ENCODE assay signal across 8 cellular contexts in genomic region chr2:130391872-130392670, GRCh38. TPM values are rescaled to one million over a fixed set of nuclear protein-coding genes. Genes with fewer than 3 reads are reported as not detected.
DNase-seq lines count a peak whose midpoint lies in the region; ATAC-seq and TF ChIP-seq lines count a peak whose summit lies in the region.

No MANE protein-coding gene starts in this region.

- H3K27ac Mint-ChIP-seq in activated CD4-positive, alpha-beta T cell treated with anti-CD3 and anti-CD28 coated beads for 36 hours, result peak overlapping the region; percentile 58

- H3K4me1 ChIP-seq in SJCRH30 (no peaks in the 10 kb centered on the region), esophagus (ENCODE audit: control insufficient read depth in 2 of 2, insufficient read depth in 2 of 2, low read length in 1 of 2) (peaks cover 0 to 4% of the 10 kb centered on the region in 2 donors)

- no peaks in the 10 kb centered on the region for H3K36me3 ChIP-seq in SJCRH30
- H3K36me3 ChIP-seq in esophagus (ENCODE audit: control insufficient read depth in 2 of 2, insufficient read depth in 2 of 2, low read length in 1 of 2), result no peaks in the 10 kb centered on the region
- H3K36me3 ChIP-seq in neural cell (ENCODE audit: insufficient read depth, low read length), result no peaks in the 10 kb centered on the region

- peak overlapping the region; percentile 53 for H2AFZ ChIP-seq in neural cell (ENCODE audit: low read depth, low read length)

- WGBS in esophagus, 2 donors, result 24 to 26% methylated on average over 17 of the region's 17 CpGs

- DNase-seq in activated CD4-positive, alpha-beta T cell treated with anti-CD3 and anti-CD28 coated beads for 36 hours, result peak; percentile 58
- no peak for DNase-seq in activated CD4-positive, alpha-beta T cell treated with anti-CD3 and anti-CD28 coated beads, Interleukin-2, amount 50 U/mL, for 4 hours
- DNase-seq in SJCRH30 (peak; percentile 35 to 58), NOMO-1 treated with DMSO at 0.1 percent for 48 hours (lab: John Stamatoyannopoulos, UW; ENCODE audit: unreplicated experiment) (no peak), SKM-1 (lab: John Stamatoyannopoulos, UW; ENCODE audit: unreplicated experiment) (no peak)

- H3K27me3 ChIP-seq in SJCRH30 (no peaks in the 10 kb centered on the region), esophagus (ENCODE audit: control insufficient read depth in 1 of 2, insufficient read depth in 2 of 2, low read length in 2 of 2) (no peaks in the 10 kb centered on the region), neural cell (ENCODE audit: insufficient read depth, low read depth, low read length) (no peaks in the 10 kb centered on the region)

- no peak for TF ChIP-seq RAD21 in neural cell (conservative IDR thresholded peaks at IDR 0.05)

- peak; percentile 26 for ATAC-seq in activated CD4-positive, alpha-beta T cell treated with anti-CD3 and anti-CD28 coated beads for 36 hours
- ATAC-seq in HG03139 (IDR thresholded peaks at IDR 0.05; ENCODE audit: unreplicated experiment), result no peak

- H3K9me3 Mint-ChIP-seq in activated CD4-positive, alpha-beta T cell treated with anti-CD3 and anti-CD28 coated beads for 36 hours (ENCODE audit: low read depth), result no peaks in the 10 kb centered on the region

- H3K9me2 ChIP-seq in neural cell (ENCODE audit: insufficient read depth, low read length), result no peaks in the 10 kb centered on the region

- H3K4me3 ChIP-seq in SJCRH30 (peak overlapping the region; percentile 71), esophagus (ENCODE audit: low read depth in 1 of 2, low read length in 2 of 2) (peak overlapping the region; percentile 69 to 72), neural cell (ENCODE audit: low read length) (peak overlapping the region; percentile 75)

- H3K4me1 Mint-ChIP-seq in activated CD4-positive, alpha-beta T cell treated with anti-CD3 and anti-CD28 coated beads for 36 hours, result peaks cover 10% of the 10 kb centered on the region

- no peaks in the 10 kb centered on the region for H4K20me1 ChIP-seq in neural cell (ENCODE audit: insufficient read depth)

- H3K36me3 Mint-ChIP-seq in activated CD4-positive, alpha-beta T cell treated with anti-CD3 and anti-CD28 coated beads for 36 hours (ENCODE audit: low read depth), result no peaks in the 10 kb centered on the region

- H3K79me2 ChIP-seq in neural cell (replicated peaks; ENCODE audit: insufficient read depth, low read length), result no peaks in the 10 kb centered on the region

- peak overlapping the region; percentile 64 for H3K4me2 ChIP-seq in neural cell (ENCODE audit: low read length)

- peak overlapping the region; percentile 72 for H3K4me3 Mint-ChIP-seq in activated CD4-positive, alpha-beta T cell treated with anti-CD3 and anti-CD28 coated beads for 36 hours

- TF ChIP-seq EP300 in neural cell (conservative IDR thresholded peaks at IDR 0.05; ENCODE audit: poor library complexity, severe bottlenecking), result no peak

- POLR2A ChIA-PET in activated CD4-positive, alpha-beta T cell treated with anti-CD3 and anti-CD28 coated beads for 36 hours (lab: Charles Lee), result no interaction called here

- intact Hi-C loops in activated CD4-positive, alpha-beta T cell treated with anti-CD3 and anti-CD28 coated beads for 36 hours (cut with DNase I, micrococcal nuclease), result loop anchor here in 1 of 2 experiments (1.0 to 10.0 kb wide), 5 partner anchors 20 to 333 kb away; partner anchors contain the start of genes GPR148, IMP4, PTPN18 and SMPD4

- H3F3A ChIP-seq in neural cell (ENCODE audit: insufficient read depth, low read length, poor library complexity, severe bottlenecking), result no peaks in the 10 kb centered on the region

- H3K9ac ChIP-seq in neural cell (ENCODE audit: low read length), result peak overlapping the region; percentile 73

- TF ChIP-seq CTCF in neural cell (IDR thresholded peaks at IDR 0.05; ENCODE audit: poor library complexity, severe bottlenecking), result no peak

- H3K27ac ChIP-seq in SJCRH30 (peak overlapping the region; percentile 30; the same call in 1 of the 2 replicates), esophagus (ENCODE audit: low read depth in 2 of 2, low read length in 1 of 2) (peak overlapping the region; percentile 78 to 91), neural cell (ENCODE audit: low read length) (peak overlapping the region; percentile 47)

- CTCF ChIA-PET in activated CD4-positive, alpha-beta T cell treated with anti-CD3 and anti-CD28 coated beads for 36 hours (lab: Charles Lee), result interaction anchor here (1.2 kb wide), 1 partner anchor 13 kb away, joined by 7 read pairs; no protein-coding TSS in a partner anchor

- no peaks in the 10 kb centered on the region for H3K9me3 ChIP-seq in SJCRH30 (replicated peaks)
- no peaks in the 10 kb centered on the region for H3K9me3 ChIP-seq in esophagus (ENCODE audit: control insufficient read depth in 2 of 2, insufficient read depth in 1 of 2, low read depth in 1 of 2, low read length in 1 of 2)
- H3K9me3 ChIP-seq in neural cell (ENCODE audit: low read length), result no peaks in the 10 kb centered on the region

- peaks cover 6% of the 10 kb centered on the region for H3K27me3 Mint-ChIP-seq in activated CD4-positive, alpha-beta T cell treated with anti-CD3 and anti-CD28 coated beads for 36 hours

TF ChIP-seq in neural cell, 6 proteins besides CTCF, POLR2A, EP300 and RAD21:
- TF ChIP-seq TAF1 (IDR thresholded peaks at IDR 0.05; ENCODE audit: low read depth) (no peak), EZH2 (IDR thresholded peaks at IDR 0.05; ENCODE audit: borderline replicate concordance, insufficient read depth, low read length, poor library complexity, severe bottlenecking) (no peak), SMC3 (conservative IDR thresholded peaks at IDR 0.05; ENCODE audit: poor library complexity) (no peak), POLR2AphosphoS5 (IDR thresholded peaks at IDR 0.05) (no peak), MXI1 (conservative IDR thresholded peaks at IDR 0.05; ENCODE audit: poor library complexity, severe bottlenecking) (no peak)
- TF ChIP-seq, protein P1, sequence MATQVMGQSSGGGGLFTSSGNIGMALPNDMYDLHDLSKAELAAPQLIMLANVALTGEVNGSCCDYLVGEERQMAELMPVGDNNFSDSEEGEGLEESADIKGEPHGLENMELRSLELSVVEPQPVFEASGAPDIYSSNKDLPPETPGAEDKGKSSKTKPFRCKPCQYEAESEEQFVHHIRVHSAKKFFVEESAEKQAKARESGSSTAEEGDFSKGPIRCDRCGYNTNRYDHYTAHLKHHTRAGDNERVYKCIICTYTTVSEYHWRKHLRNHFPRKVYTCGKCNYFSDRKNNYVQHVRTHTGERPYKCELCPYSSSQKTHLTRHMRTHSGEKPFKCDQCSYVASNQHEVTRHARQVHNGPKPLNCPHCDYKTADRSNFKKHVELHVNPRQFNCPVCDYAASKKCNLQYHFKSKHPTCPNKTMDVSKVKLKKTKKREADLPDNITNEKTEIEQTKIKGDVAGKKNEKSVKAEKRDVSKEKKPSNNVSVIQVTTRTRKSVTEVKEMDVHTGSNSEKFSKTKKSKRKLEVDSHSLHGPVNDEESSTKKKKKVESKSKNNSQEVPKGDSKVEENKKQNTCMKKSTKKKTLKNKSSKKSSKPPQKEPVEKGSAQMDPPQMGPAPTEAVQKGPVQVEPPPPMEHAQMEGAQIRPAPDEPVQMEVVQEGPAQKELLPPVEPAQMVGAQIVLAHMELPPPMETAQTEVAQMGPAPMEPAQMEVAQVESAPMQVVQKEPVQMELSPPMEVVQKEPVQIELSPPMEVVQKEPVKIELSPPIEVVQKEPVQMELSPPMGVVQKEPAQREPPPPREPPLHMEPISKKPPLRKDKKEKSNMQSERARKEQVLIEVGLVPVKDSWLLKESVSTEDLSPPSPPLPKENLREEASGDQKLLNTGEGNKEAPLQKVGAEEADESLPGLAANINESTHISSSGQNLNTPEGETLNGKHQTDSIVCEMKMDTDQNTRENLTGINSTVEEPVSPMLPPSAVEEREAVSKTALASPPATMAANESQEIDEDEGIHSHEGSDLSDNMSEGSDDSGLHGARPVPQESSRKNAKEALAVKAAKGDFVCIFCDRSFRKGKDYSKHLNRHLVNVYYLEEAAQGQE (IDR thresholded peaks at IDR 0.05; ENCODE audit: borderline replicate concordance), result no peak
TF ChIP-seq in neural cell: peak in this region for 0.

RNA-seq across cellular contexts. Expression of gene PTPN18, which starts 36.2 kb away (rescaled TPM):
- 10 to 100 TPM; 41.6 to 49.3 TPM for total RNA-seq in activated CD4-positive, alpha-beta T cell treated with anti-CD3 and anti-CD28 coated beads for 36 hours
- 15.4 and 18.6 TPM in 2 replicates for total RNA-seq in SJCRH30 (2014; rRNA removed; shearing (Covaris generic))
- polyA plus RNA-seq in esophagus (10 to 100 TPM; 20.5 to 32.5 TPM), neural cell (4.2 and 13.3 TPM in 2 replicates)
- 8.5 and 10.8 TPM in 2 replicates for polyA minus RNA-seq in neural cell

RNA-seq across cellular contexts. Expression of gene IMP4, which starts 49.4 kb away (rescaled TPM):
- total RNA-seq in activated CD4-positive, alpha-beta T cell treated with anti-CD3 and anti-CD28 coated beads for 36 hours, result 100 to 1,000 TPM; 148 to 169 TPM
- total RNA-seq in SJCRH30 (2014; rRNA removed; shearing (Covaris generic)), result 74.0 and 77.6 TPM in 2 replicates
- 10 to 100 TPM; 42.7 to 74.4 TPM for polyA plus RNA-seq in esophagus
- 78.0 and 81.4 TPM in 2 replicates for polyA plus RNA-seq in neural cell
- 49.2 and 51.6 TPM in 2 replicates for polyA minus RNA-seq in neural cell

Comparison
In these comparisons a context has a peak if more than half of its experiments do, and no peak if none do; other contexts are left out.
1. DNase-seq: peak in activated CD4-positive, alpha-beta T cell treated with anti-CD3 and anti-CD28 coated beads for 36 hours (single experiment) and SJCRH30 (2 of 2); none in activated CD4-positive, alpha-beta T cell treated with anti-CD3 and anti-CD28 coated beads, Interleukin-2, amount 50 U/mL, for 4 hours (0 of 2), NOMO-1 treated with DMSO at 0.1 percent for 48 hours (single experiment) and SKM-1 (single experiment).
2. H3K27ac ChIP-seq: peak in every context shown above with its lines; median percentile 84 in esophagus; 47 in neural cell; 30 in SJCRH30.
3. Peak in every context shown above with its lines, with median percentiles within 50 percentile points of each other: H3K4me3 ChIP-seq.